In the genomic region with DNA sequence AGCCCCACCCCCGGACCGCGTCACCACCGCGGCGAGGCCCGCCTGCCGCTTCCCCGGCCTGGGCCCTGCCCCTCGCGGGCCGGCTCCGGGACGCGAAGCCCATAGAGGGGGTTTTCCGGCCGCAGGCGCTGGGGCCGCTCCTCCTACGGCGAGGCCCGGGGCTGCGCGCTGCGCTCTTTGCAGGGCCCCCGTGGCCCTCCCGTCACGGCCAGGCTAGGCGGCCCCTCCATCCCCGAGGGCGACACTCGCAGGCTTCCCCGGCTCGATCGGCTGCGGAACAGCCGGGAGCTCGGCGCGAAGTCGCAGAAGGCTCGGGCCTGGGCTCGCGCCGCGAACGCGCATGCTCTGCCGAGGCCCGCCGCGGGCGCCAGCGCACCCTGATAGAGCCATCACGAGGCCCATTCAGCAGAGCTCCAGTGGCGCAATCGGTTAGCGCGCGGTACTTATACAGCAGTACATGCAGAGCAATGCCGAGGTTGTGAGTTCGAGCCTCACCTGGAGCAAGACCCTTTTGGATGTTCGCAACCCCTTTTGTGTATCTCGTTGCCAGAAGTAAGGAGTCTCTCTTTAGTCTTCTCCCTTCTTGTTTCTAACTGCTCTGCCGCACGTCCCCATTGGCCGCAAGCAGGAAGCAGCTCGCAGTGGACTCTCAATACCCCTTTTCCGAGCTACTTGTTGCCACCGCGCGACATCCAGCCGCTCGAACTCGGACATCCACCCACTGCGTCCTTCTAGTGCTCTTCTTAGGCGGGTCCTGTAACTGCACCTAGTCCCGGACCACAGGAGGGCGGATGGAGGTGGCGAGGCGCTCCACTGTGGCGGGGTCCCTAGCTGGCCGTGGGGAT, we compare ENCODE assay signal across 1 cellular context.
TF ChIP-seq lines count a peak whose summit lies in the region.

No MANE protein-coding gene starts in this region.

TF ChIP-seq in HepG2, 621 proteins besides CTCF, POLR2A, EP300 and RAD21 (continued from another document and continues in another):
- TF ChIP-seq, protein P1, sequence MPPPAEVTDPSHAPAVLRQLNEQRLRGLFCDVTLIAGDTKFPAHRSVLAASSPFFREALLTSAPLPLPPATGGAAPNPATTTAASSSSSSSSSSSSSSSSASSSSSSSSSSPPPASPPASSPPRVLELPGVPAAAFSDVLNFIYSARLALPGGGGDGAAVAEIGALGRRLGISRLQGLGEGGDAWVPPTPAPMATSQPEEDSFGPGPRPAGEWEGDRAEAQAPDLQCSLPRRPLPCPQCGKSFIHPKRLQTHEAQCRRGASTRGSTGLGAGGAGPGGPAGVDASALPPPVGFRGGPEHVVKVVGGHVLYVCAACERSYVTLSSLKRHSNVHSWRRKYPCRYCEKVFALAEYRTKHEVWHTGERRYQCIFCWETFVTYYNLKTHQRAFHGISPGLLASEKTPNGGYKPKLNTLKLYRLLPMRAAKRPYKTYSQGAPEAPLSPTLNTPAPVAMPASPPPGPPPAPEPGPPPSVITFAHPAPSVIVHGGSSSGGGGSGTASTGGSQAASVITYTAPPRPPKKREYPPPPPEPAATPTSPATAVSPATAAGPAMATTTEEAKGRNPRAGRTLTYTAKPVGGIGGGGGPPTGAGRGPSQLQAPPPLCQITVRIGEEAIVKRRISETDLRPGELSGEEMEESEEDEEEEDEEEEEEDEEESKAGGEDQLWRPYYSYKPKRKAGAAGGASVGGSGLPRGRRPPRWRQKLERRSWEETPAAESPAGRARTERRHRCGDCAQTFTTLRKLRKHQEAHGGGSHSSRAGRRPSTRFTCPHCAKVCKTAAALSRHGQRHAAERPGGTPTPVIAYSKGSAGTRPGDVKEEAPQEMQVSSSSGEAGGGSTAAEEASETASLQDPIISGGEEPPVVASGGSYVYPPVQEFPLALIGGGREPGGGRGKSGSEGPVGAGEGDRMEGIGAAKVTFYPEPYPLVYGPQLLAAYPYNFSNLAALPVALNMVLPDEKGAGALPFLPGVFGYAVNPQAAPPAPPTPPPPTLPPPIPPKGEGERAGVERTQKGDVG (CRISPR knock-in tag; IDR thresholded peaks at IDR 0.05; ENCODE audit: borderline replicate concordance), result no peak; the same call in 1 of the 2 replicates
- TF ChIP-seq ZNF570 (CRISPR knock-in tag; IDR thresholded peaks at IDR 0.05; ENCODE audit: borderline replicate concordance), result peak; percentile 55; the same call in 1 of the 2 replicates
- peak; percentile 99 for TF ChIP-seq ZNF607 (CRISPR knock-in tag; IDR thresholded peaks at IDR 0.05; ENCODE audit: borderline replicate concordance)
- TF ChIP-seq ZNF556 (CRISPR knock-in tag; IDR thresholded peaks at IDR 0.05; ENCODE audit: borderline replicate concordance), result peak; percentile 90
- no peak; the same call in 1 of the 2 replicates for TF ChIP-seq NFATC3 (CRISPR knock-in tag; IDR thresholded peaks at IDR 0.05)
- TF ChIP-seq HMGA1 (CRISPR knock-in tag; conservative IDR thresholded peaks at IDR 0.05), result no peak
- TF ChIP-seq, protein P2, sequence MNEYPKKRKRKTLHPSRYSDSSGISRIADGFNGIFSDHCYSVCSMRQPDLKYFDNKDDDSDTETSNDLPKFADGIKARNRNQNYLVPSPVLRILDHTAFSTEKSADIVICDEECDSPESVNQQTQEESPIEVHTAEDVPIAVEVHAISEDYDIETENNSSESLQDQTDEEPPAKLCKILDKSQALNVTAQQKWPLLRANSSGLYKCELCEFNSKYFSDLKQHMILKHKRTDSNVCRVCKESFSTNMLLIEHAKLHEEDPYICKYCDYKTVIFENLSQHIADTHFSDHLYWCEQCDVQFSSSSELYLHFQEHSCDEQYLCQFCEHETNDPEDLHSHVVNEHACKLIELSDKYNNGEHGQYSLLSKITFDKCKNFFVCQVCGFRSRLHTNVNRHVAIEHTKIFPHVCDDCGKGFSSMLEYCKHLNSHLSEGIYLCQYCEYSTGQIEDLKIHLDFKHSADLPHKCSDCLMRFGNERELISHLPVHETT (CRISPR knock-in tag; conservative IDR thresholded peaks at IDR 0.05), result peak; percentile 84
- TF ChIP-seq LCORL (IDR thresholded peaks at IDR 0.05), result no peak
- TF ChIP-seq LCORL (CRISPR knock-in tag; IDR thresholded peaks at IDR 0.05), result peak; percentile 78
- peak; percentile 94 for TF ChIP-seq ZNF138 (CRISPR knock-in tag; IDR thresholded peaks at IDR 0.05; ENCODE audit: low read depth)
- peak; percentile 97 for TF ChIP-seq KDM2A (CRISPR knock-in tag; IDR thresholded peaks at IDR 0.05; ENCODE audit: borderline replicate concordance, low read depth)
- TF ChIP-seq ZFP36L2 (CRISPR knock-in tag; IDR thresholded peaks at IDR 0.05), result no peak; the same call in 1 of the 2 replicates
- TF ChIP-seq ZNF3 (CRISPR knock-in tag; IDR thresholded peaks at IDR 0.05), result no peak
- TF ChIP-seq ZNF670 (CRISPR knock-in tag; IDR thresholded peaks at IDR 0.05; ENCODE audit: borderline replicate concordance), result peak; percentile 89; the same call in 1 of the 2 replicates
- TF ChIP-seq ZNF629 (CRISPR knock-in tag; conservative IDR thresholded peaks at IDR 0.05), result peak; percentile 79
- peak; percentile 61 for TF ChIP-seq TBL1XR1 (IDR thresholded peaks at IDR 0.05; ENCODE audit: borderline replicate concordance, low read length, partially characterized antibody)
- TF ChIP-seq ZNF180 (CRISPR knock-in tag; IDR thresholded peaks at IDR 0.05; ENCODE audit: borderline replicate concordance, low read depth), result peak; percentile 51; the same call in 1 of the 2 replicates
- TF ChIP-seq, protein P3, sequence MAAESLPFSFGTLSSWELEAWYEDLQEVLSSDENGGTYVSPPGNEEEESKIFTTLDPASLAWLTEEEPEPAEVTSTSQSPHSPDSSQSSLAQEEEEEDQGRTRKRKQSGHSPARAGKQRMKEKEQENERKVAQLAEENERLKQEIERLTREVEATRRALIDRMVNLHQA (CRISPR knock-in tag; IDR thresholded peaks at IDR 0.05), result peak; percentile 79; the same call in 1 of the 2 replicates
- TF ChIP-seq NAIF1 (CRISPR knock-in tag; IDR thresholded peaks at IDR 0.05; ENCODE audit: borderline replicate concordance), result 0 out of 2 replicates have a peak, but pooled peaks have one; percentile 46
- TF ChIP-seq FOXC1 (CRISPR knock-in tag; IDR thresholded peaks at IDR 0.05; ENCODE audit: borderline replicate concordance), result peak; percentile 99
- peak; percentile 82 for TF ChIP-seq POLR2AphosphoS5 (IDR thresholded peaks at IDR 0.05; ENCODE audit: low read depth, low read length)
- TF ChIP-seq KLF11 (CRISPR knock-in tag; IDR thresholded peaks at IDR 0.05), result peak; percentile 97
- peak; percentile 82 for TF ChIP-seq JUN (CRISPR knock-in tag; IDR thresholded peaks at IDR 0.05)
- peak; percentile 57; the same call in 1 of the 2 replicates for TF ChIP-seq DMAP1 (CRISPR knock-in tag; IDR thresholded peaks at IDR 0.05)
- TF ChIP-seq, protein P4, sequence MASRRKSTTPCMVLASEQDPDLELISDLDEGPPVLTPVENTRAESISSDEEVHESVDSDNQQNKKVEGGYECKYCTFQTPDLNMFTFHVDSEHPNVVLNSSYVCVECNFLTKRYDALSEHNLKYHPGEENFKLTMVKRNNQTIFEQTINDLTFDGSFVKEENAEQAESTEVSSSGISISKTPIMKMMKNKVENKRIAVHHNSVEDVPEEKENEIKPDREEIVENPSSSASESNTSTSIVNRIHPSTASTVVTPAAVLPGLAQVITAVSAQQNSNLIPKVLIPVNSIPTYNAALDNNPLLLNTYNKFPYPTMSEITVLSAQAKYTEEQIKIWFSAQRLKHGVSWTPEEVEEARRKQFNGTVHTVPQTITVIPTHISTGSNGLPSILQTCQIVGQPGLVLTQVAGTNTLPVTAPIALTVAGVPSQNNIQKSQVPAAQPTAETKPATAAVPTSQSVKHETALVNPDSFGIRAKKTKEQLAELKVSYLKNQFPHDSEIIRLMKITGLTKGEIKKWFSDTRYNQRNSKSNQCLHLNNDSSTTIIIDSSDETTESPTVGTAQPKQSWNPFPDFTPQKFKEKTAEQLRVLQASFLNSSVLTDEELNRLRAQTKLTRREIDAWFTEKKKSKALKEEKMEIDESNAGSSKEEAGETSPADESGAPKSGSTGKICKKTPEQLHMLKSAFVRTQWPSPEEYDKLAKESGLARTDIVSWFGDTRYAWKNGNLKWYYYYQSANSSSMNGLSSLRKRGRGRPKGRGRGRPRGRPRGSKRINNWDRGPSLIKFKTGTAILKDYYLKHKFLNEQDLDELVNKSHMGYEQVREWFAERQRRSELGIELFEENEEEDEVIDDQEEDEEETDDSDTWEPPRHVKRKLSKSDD (CRISPR knock-in tag; IDR thresholded peaks at IDR 0.05; ENCODE audit: low read depth), result peak; percentile 77; the same call in 1 of the 2 replicates
- TF ChIP-seq FIP1L1 (IDR thresholded peaks at IDR 0.05; ENCODE audit: borderline replicate concordance, insufficient read depth, low read depth, low read length), result no peak; the same call in 1 of the 2 replicates
- TF ChIP-seq, protein P5, sequence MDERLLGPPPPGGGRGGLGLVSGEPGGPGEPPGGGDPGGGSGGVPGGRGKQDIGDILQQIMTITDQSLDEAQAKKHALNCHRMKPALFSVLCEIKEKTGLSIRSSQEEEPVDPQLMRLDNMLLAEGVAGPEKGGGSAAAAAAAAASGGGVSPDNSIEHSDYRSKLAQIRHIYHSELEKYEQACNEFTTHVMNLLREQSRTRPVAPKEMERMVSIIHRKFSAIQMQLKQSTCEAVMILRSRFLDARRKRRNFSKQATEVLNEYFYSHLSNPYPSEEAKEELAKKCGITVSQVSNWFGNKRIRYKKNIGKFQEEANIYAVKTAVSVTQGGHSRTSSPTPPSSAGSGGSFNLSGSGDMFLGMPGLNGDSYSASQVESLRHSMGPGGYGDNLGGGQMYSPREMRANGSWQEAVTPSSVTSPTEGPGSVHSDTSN (CRISPR knock-in tag; IDR thresholded peaks at IDR 0.05), result no peak
- peak; percentile 70 for TF ChIP-seq ZNF121 (CRISPR knock-in tag; IDR thresholded peaks at IDR 0.05)
- peak; percentile 45; the same call in 1 of the 2 replicates for TF ChIP-seq ZBTB1 (CRISPR knock-in tag; IDR thresholded peaks at IDR 0.05; ENCODE audit: borderline replicate concordance)
- peak; percentile 78 for TF ChIP-seq SKI (IDR thresholded peaks at IDR 0.05; ENCODE audit: partially characterized antibody)
- peak; percentile 93 for TF ChIP-seq RARG (CRISPR knock-in tag; IDR thresholded peaks at IDR 0.05; ENCODE audit: low read depth)
- TF ChIP-seq ZSCAN9 (CRISPR knock-in tag; IDR thresholded peaks at IDR 0.05; ENCODE audit: borderline replicate concordance), result peak; percentile 96
- TF ChIP-seq ZNF780A (CRISPR knock-in tag; IDR thresholded peaks at IDR 0.05), result peak; percentile 94; the same call in 1 of the 2 replicates
- TF ChIP-seq ZNF33A (CRISPR knock-in tag; IDR thresholded peaks at IDR 0.05; ENCODE audit: borderline replicate concordance), result no peak
- peak; percentile 99; the same call in 1 of the 2 replicates for TF ChIP-seq ZNF749 (CRISPR knock-in tag; IDR thresholded peaks at IDR 0.05; ENCODE audit: borderline replicate concordance)
- peak; percentile 83 for TF ChIP-seq GFI1 (CRISPR knock-in tag; IDR thresholded peaks at IDR 0.05; ENCODE audit: borderline replicate concordance)
- no peak; the same call in 1 of the 2 replicates for TF ChIP-seq NFYC (CRISPR knock-in tag; IDR thresholded peaks at IDR 0.05)
- peak; percentile 91 for TF ChIP-seq ZZZ3 (CRISPR knock-in tag; IDR thresholded peaks at IDR 0.05; ENCODE audit: borderline replicate concordance)
- TF ChIP-seq, protein P6, sequence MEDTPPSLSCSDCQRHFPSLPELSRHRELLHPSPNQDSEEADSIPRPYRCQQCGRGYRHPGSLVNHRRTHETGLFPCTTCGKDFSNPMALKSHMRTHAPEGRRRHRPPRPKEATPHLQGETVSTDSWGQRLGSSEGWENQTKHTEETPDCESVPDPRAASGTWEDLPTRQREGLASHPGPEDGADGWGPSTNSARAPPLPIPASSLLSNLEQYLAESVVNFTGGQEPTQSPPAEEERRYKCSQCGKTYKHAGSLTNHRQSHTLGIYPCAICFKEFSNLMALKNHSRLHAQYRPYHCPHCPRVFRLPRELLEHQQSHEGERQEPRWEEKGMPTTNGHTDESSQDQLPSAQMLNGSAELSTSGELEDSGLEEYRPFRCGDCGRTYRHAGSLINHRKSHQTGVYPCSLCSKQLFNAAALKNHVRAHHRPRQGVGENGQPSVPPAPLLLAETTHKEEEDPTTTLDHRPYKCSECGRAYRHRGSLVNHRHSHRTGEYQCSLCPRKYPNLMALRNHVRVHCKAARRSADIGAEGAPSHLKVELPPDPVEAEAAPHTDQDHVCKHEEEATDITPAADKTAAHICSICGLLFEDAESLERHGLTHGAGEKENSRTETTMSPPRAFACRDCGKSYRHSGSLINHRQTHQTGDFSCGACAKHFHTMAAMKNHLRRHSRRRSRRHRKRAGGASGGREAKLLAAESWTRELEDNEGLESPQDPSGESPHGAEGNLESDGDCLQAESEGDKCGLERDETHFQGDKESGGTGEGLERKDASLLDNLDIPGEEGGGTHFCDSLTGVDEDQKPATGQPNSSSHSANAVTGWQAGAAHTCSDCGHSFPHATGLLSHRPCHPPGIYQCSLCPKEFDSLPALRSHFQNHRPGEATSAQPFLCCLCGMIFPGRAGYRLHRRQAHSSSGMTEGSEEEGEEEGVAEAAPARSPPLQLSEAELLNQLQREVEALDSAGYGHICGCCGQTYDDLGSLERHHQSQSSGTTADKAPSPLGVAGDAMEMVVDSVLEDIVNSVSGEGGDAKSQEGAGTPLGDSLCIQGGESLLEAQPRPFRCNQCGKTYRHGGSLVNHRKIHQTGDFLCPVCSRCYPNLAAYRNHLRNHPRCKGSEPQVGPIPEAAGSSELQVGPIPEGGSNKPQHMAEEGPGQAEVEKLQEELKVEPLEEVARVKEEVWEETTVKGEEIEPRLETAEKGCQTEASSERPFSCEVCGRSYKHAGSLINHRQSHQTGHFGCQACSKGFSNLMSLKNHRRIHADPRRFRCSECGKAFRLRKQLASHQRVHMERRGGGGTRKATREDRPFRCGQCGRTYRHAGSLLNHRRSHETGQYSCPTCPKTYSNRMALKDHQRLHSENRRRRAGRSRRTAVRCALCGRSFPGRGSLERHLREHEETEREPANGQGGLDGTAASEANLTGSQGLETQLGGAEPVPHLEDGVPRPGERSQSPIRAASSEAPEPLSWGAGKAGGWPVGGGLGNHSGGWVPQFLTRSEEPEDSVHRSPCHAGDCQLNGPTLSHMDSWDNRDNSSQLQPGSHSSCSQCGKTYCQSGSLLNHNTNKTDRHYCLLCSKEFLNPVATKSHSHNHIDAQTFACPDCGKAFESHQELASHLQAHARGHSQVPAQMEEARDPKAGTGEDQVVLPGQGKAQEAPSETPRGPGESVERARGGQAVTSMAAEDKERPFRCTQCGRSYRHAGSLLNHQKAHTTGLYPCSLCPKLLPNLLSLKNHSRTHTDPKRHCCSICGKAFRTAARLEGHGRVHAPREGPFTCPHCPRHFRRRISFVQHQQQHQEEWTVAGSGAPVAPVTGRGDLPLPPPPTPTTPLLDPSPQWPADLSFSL (CRISPR knock-in tag; IDR thresholded peaks at IDR 0.05), result no peak
- peak; percentile 56; the same call in 1 of the 2 replicates for TF ChIP-seq RCOR2 (CRISPR knock-in tag; IDR thresholded peaks at IDR 0.05)
- TF ChIP-seq, protein P7, sequence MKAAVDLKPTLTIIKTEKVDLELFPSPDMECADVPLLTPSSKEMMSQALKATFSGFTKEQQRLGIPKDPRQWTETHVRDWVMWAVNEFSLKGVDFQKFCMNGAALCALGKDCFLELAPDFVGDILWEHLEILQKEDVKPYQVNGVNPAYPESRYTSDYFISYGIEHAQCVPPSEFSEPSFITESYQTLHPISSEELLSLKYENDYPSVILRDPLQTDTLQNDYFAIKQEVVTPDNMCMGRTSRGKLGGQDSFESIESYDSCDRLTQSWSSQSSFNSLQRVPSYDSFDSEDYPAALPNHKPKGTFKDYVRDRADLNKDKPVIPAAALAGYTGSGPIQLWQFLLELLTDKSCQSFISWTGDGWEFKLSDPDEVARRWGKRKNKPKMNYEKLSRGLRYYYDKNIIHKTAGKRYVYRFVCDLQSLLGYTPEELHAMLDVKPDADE (CRISPR knock-in tag; IDR thresholded peaks at IDR 0.05), result peak; percentile 96
- peak; percentile 95 for TF ChIP-seq ZNF256 (CRISPR knock-in tag; conservative IDR thresholded peaks at IDR 0.05)
- peak; percentile 95 for TF ChIP-seq REPIN1 (CRISPR knock-in tag; IDR thresholded peaks at IDR 0.05; ENCODE audit: borderline replicate concordance, low read depth)
- peak; percentile 99 for TF ChIP-seq KDM5B (CRISPR knock-in tag; IDR thresholded peaks at IDR 0.05; ENCODE audit: borderline replicate concordance)
